In genomic region chr13:75481176-75482069, GRCh38 we compare ENCODE assay signal across 8 cellular contexts. TPM values are rescaled to one million over a fixed set of nuclear protein-coding genes. Genes with fewer than 3 reads are reported as not detected.
DNase-seq lines count a peak whose midpoint lies in the region; ATAC-seq, FAIRE-seq and TF ChIP-seq lines count a peak whose summit lies in the region.

No MANE protein-coding gene starts in this region.

- no peak for TF ChIP-seq EP300 in GM12878 (IDR thresholded peaks at IDR 0.05; ENCODE audit: borderline replicate concordance in 1 of 2, control insufficient read depth in 1 of 2, low read depth in 2 of 2, low read length in 2 of 2)

- CTCF ChIA-PET in CD4-positive, alpha-beta T cell (lab: Charles Lee), result no interaction called here
- CTCF ChIA-PET in GM12878 (lab: Yijun Ruan, JAX), result interaction anchor here (0.8 to 3.5 kb wide), 19 partner anchors 11 to 154 kb away, joined by 3 to 47 read pairs (median 4); partner anchors contain the start of gene UCHL3

- H3K27ac ChIP-seq in CD4-positive, alpha-beta T cell (ENCODE audit: low read depth, low read length), result no peak overlapping the region
- peak overlapping the region; percentile 55 for H3K27ac ChIP-seq in GM12878 (ENCODE audit: control insufficient read depth, insufficient read depth)
- peak overlapping the region in 1 of 2 donors; percentile 73 for H3K27ac ChIP-seq in small intestine (ENCODE audit: low read depth in 1 of 2, low read length in 1 of 2)

- H4K20me1 ChIP-seq in GM12878 (ENCODE audit: control insufficient read depth, insufficient read depth), result no peaks in the 10 kb centered on the region

- H2AFZ ChIP-seq in GM12878 (ENCODE audit: control insufficient read depth, low read depth, low read length), result peak overlapping the region; percentile 81

- H3K4me3 Mint-ChIP-seq in CD4-positive, alpha-beta T cell, result peak overlapping the region; percentile 70

- peaks cover 74% of the 10 kb centered on the region for H3K27me3 ChIP-seq in CD4-positive, alpha-beta T cell (ENCODE audit: control insufficient read depth, insufficient read depth, low read length)
- H3K27me3 ChIP-seq in GM12878 (replicated peaks in 1 of 2; ENCODE audit: control insufficient read depth in 2 of 2, insufficient read depth in 2 of 2, low read length in 1 of 2) (no peaks in the 10 kb centered on the region), small intestine (ENCODE audit: control insufficient read depth in 2 of 2, insufficient read depth in 2 of 2, low read length in 2 of 2) (no peaks in the 10 kb centered on the region)

- no peak for FAIRE-seq in GM12878 (lab: Jason Lieb, UNC)
- FAIRE-seq in small intestine (lab: Jason Lieb, UNC), result no peak

- 3% methylated on average over 74 of the region's 100 CpGs for WGBS in GM12878 (ENCODE audit: insufficient coverage, insufficient replicate concordance, low lambda C conversion rate, missing lambda C conversion rate)
- 0% methylated on average over 72 to 100 of the region's 100 CpGs for WGBS in small intestine, 3 donors

- H3K36me3 Mint-ChIP-seq in CD4-positive, alpha-beta T cell (ENCODE audit: low read depth), result peaks cover 4% of the 10 kb centered on the region

- H3K4me2 ChIP-seq in GM12878 (ENCODE audit: control insufficient read depth, insufficient read depth), result peak overlapping the region; percentile 76

- no TSS peak for BruUV-seq in GM12878 (replicated peaks; lab: Mats Ljungman, UMichigan)

- peak overlapping the region; percentile 62 for H3K9ac ChIP-seq in GM12878 (ENCODE audit: control insufficient read depth, insufficient read depth, low read length)

- no peak overlapping the region for H3K27ac Mint-ChIP-seq in CD4-positive, alpha-beta T cell

- SMC1A ChIA-PET in GM12878 (lab: Charles Lee; ENCODE audit: uncharacterized antibody, unreplicated experiment), result interaction anchor here (0.6 to 5.7 kb wide), 10 partner anchors 14 to 258 kb away, joined by 3 to 75 read pairs (median 3); no protein-coding TSS in a partner anchor

- TF ChIP-seq POLR2A in GM12878 (IDR thresholded peaks at IDR 0.05; ENCODE audit: low read depth, low read length), result no peak; the same call in 1 of the 2 replicates

- peaks cover 10% of the 10 kb centered on the region for H3K4me1 ChIP-seq in GM12878 (ENCODE audit: control insufficient read depth, insufficient read depth, low read length)
- no peaks in the 10 kb centered on the region for H3K4me1 ChIP-seq in small intestine (ENCODE audit: control insufficient read depth in 2 of 2, insufficient read depth in 1 of 2, low read depth in 1 of 2, low read length in 1 of 2)

- no peaks in the 10 kb centered on the region for H3K9me3 ChIP-seq in CD4-positive, alpha-beta T cell (ENCODE audit: control insufficient read depth, low read length)
- H3K9me3 ChIP-seq in GM12878 (replicated peaks; ENCODE audit: control insufficient read depth, insufficient read depth, low read length) (no peaks in the 10 kb centered on the region), small intestine (ENCODE audit: control insufficient read depth, low read depth) (no peaks in the 10 kb centered on the region)

- POLR2A ChIA-PET in CD4-positive, alpha-beta T cell (lab: Charles Lee), result interaction anchor here (0.9 kb wide), 1 partner anchor 56 kb away, joined by 3 read pairs; the partner anchor contains the start of gene COMMD6
- POLR2A ChIA-PET in GM12878 (lab: Charles Lee), result interaction anchor here (1.5 kb wide), 1 partner anchor 108 kb away, joined by 6 read pairs; no protein-coding TSS in a partner anchor

- in situ Hi-C loops in GM12878 (cut with MboI), result no loop called here

- ATAC-seq in CD4-positive, alpha-beta T cell (ENCODE audit: poor library complexity), result peak; percentile 37
- peak; percentile 27 for ATAC-seq in GM19328 (IDR thresholded peaks at IDR 0.05; ENCODE audit: unreplicated experiment)
- ATAC-seq in HG03280 (IDR thresholded peaks at IDR 0.05; ENCODE audit: unreplicated experiment), result peak; percentile 27
- peak; percentile 54 for ATAC-seq in GM12878

- peak in 2 of 10 experiments; percentile 0 to 1 for DNase-seq in CD4-positive, alpha-beta T cell
- peak; percentile 51 for DNase-seq in RPMI8226
- DNase-seq in GM12878 (ENCODE audit: low read depth, low spot score), result no peak
- DNase-seq in iPS-NIHi11 (ENCODE audit: low spot score), result peak; percentile 35
- peak; percentile 31 for DNase-seq in small intestine
- DNase-seq in midbrain (lab: John Stamatoyannopoulos, UW), result no peak

- peak overlapping the region; percentile 82 for H3K4me3 ChIP-seq in GM12878
- peak overlapping the region; percentile 57 to 86 for H3K4me3 ChIP-seq in small intestine (ENCODE audit: low read depth in 1 of 2, low read length in 2 of 2)

- TF ChIP-seq RAD21 in GM12878 (IDR thresholded peaks at IDR 0.05; ENCODE audit: insufficient read depth, low read depth, low read length), result no peak

- no peaks in the 10 kb centered on the region for H3K36me3 ChIP-seq in GM12878 (ENCODE audit: control insufficient read depth in 2 of 2, insufficient read depth in 2 of 2, low read length in 1 of 2)
- H3K36me3 ChIP-seq in small intestine (ENCODE audit: control insufficient read depth in 2 of 2, insufficient read depth in 2 of 2, low read length in 2 of 2), result no peaks in the 10 kb centered on the region

- H3K79me2 ChIP-seq in GM12878 (ENCODE audit: control insufficient read depth, insufficient read depth, low read length), result peaks cover 49% of the 10 kb centered on the region

- peaks cover 90% of the 10 kb centered on the region for H3K27me3 Mint-ChIP-seq in CD4-positive, alpha-beta T cell

- intact Hi-C loops in CD4-positive, alpha-beta T cell (cut with DNase I, micrococcal nuclease), result loop anchor here (5.0 kb wide), 2 partner anchors 56 to 66 kb away; partner anchors contain the start of genes COMMD6 (in 1 of the 2) and UCHL3 (in 1 of the 2)
- intact Hi-C loops in GM12878 (cut with micrococcal nuclease; ENCODE audit: unreplicated experiment), result loop anchor here (1.0 to 5.0 kb wide), 3 partner anchors 68 to 184 kb away; partner anchors contain the start of gene UCHL3

- TF ChIP-seq CTCF in CD4-positive, alpha-beta T cell (IDR thresholded peaks at IDR 0.05), result no peak
- no peak for TF ChIP-seq CTCF in GM12878 (IDR thresholded peaks at IDR 0.05 in 2 of 3, conservative IDR thresholded peaks at IDR 0.05 in 1 of 3; ENCODE audit: control insufficient read depth in 2 of 3, extremely low read depth in 1 of 3, insufficient read depth in 1 of 3, low read depth in 3 of 3, low read length in 3 of 3)

- H3K9me3 Mint-ChIP-seq in CD4-positive, alpha-beta T cell, result no peaks in the 10 kb centered on the region

- peaks cover 12% of the 10 kb centered on the region for H3K4me1 Mint-ChIP-seq in CD4-positive, alpha-beta T cell (ENCODE audit: low read depth)

- RAD21 ChIA-PET in GM12878 (lab: Charles Lee; ENCODE audit: unreplicated experiment), result interaction anchor here (0.7 to 3.6 kb wide), 14 partner anchors 32 to 181 kb away, joined by 3 to 46 read pairs (median 5); partner anchors contain the start of gene UCHL3

TF ChIP-seq in GM12878, 131 proteins besides CTCF, POLR2A, EP300 and RAD21 (continues in another document):
- 0 out of 2 replicates have a peak, but pooled peaks have one; percentile 19 for TF ChIP-seq DPF2 (IDR thresholded peaks at IDR 0.05)
- no peak for TF ChIP-seq IKZF1 (conservative IDR thresholded peaks at IDR 0.05)
- TF ChIP-seq LARP7 (IDR thresholded peaks at IDR 0.05), result peak; percentile 63; the same call in 1 of the 2 replicates

RNA-seq across cellular contexts. Expression of gene TBC1D4, which starts 0.5 kb away (rescaled TPM):
- 10 to 100 TPM; 37.4 to 42.0 TPM for total RNA-seq in CD4-positive, alpha-beta T cell
- 25.7 and 28.4 TPM in 2 replicates for total RNA-seq in GM12878 (2013; cell fraction: nucleolus; rRNA removed)
- total RNA-seq in GM12878 (2014; rRNA removed) (29.1 and 30.5 TPM in 2 replicates), GM12878 (2014; rRNA removed; fragmentation: Illumina TruSeq; extraction: Trizol) (31.9 and 32.0 TPM in 2 replicates), GM12878 (2021) (38.0 and 38.6 TPM in 2 replicates)
- 6.8 TPM for polyA plus RNA-seq in GM12878 (2011; ENCODE audit: low read depth)
- polyA plus RNA-seq in GM12878 (2011; rRNA removed) (18.4 and 19.5 TPM in 2 replicates), GM12878 (2014; fragmentation: Illumina TruSeq; extraction: Trizol) (30.4 and 33.3 TPM in 2 replicates), GM12878 (2014; fragmentation: Nextera tagmentation; extraction: Ambion mirVana) (10 to 100 TPM; 11.0 to 11.9 TPM), GM12878 (2014; rRNA removed) (26.4 and 27.3 TPM in 2 replicates), GM12878 (2016; fragmentation: Nextera tagmentation; extraction: Ambion mirVana) (10 to 100 TPM; 23.3 to 24.6 TPM), small intestine (1 to 10 TPM; 2.4 to 8.1 (median 4.0) TPM)
- polyA plus RNA-seq in GM12878 (2011; cell fraction: cytosol; rRNA removed), result 20.7 and 21.1 TPM in 2 replicates
- polyA plus RNA-seq in GM12878 (2011; cell fraction: nucleus; rRNA removed), result 25.5 and 35.4 TPM in 2 replicates
- polyA plus RNA-seq in GM12878 (2012), result 14.4 and 16.9 TPM in 2 replicates
- 36.4 and 38.9 TPM in 2 replicates for polyA minus RNA-seq in GM12878 (2011; rRNA and poly(A)+ RNA removed)
- polyA minus RNA-seq in GM12878 (2011; cell fraction: cytosol; rRNA and poly(A)+ RNA removed), result 11.6 and 13.9 TPM in 2 replicates
- polyA minus RNA-seq in GM12878 (2011; cell fraction: nucleus; rRNA and poly(A)+ RNA removed), result 15.0 and 21.8 TPM in 2 replicates

RNA-seq across cellular contexts. Expression of gene COMMD6, which starts 56.2 kb away (rescaled TPM):
- 100 to 1,000 TPM; 211 to 217 TPM for total RNA-seq in CD4-positive, alpha-beta T cell
- total RNA-seq in GM12878 (2013; cell fraction: nucleolus; rRNA removed), result 13.5 and 16.2 TPM in 2 replicates
- total RNA-seq in GM12878 (2014; rRNA removed), result 133 and 169 TPM in 2 replicates
- 197 and 220 TPM in 2 replicates for total RNA-seq in GM12878 (2014; rRNA removed; fragmentation: Illumina TruSeq; extraction: Trizol)
- 142 and 145 TPM in 2 replicates for total RNA-seq in GM12878 (2021)
- 323 TPM for polyA plus RNA-seq in GM12878 (2011; ENCODE audit: low read depth)
- 344 and 345 TPM in 2 replicates for polyA plus RNA-seq in GM12878 (2011; rRNA removed)
- 50.2 and 52.3 TPM in 2 replicates for polyA plus RNA-seq in GM12878 (2011; cell fraction: cytosol; rRNA removed)
- 30.0 and 41.2 TPM in 2 replicates for polyA plus RNA-seq in GM12878 (2011; cell fraction: nucleus; rRNA removed)
- 311 and 399 TPM in 2 replicates for polyA plus RNA-seq in GM12878 (2012)
- polyA plus RNA-seq in GM12878 (2014; fragmentation: Illumina TruSeq; extraction: Trizol), result 145 and 158 TPM in 2 replicates
- 100 to 1,000 TPM; 473 to 509 TPM for polyA plus RNA-seq in GM12878 (2014; fragmentation: Nextera tagmentation; extraction: Ambion mirVana)
- 127 and 146 TPM in 2 replicates for polyA plus RNA-seq in GM12878 (2014; rRNA removed)
- 100 to 1,000 TPM; 297 to 312 TPM for polyA plus RNA-seq in GM12878 (2016; fragmentation: Nextera tagmentation; extraction: Ambion mirVana)
- polyA minus RNA-seq in GM12878 (2011; rRNA and poly(A)+ RNA removed), result 6.3 and 21.4 TPM in 2 replicates
- polyA minus RNA-seq in GM12878 (2011; cell fraction: cytosol; rRNA and poly(A)+ RNA removed), result 7.4 and 11.6 TPM in 2 replicates
- 6.6 and 9.7 TPM in 2 replicates for polyA minus RNA-seq in GM12878 (2011; cell fraction: nucleus; rRNA and poly(A)+ RNA removed)
- polyA plus RNA-seq in small intestine, result 100 to 1,000 TPM in 2 of 3 donors, 10 to 100 TPM in 1; 99.7 to 180 (median 137) TPM

Comparison
In these comparisons a context has a peak if more than half of its experiments do, and no peak if none do; other contexts are left out.
1. DNase-seq: peak in RPMI8226 (single experiment), iPS-NIHi11 (single experiment) and small intestine (single experiment); none in GM12878 (single experiment) and midbrain (single experiment).
2. Peak in every context shown above with its lines, with median percentiles within 50 percentile points of each other: ATAC-seq.